1 cellular context compared by ENCODE assay signal in the genomic region with DNA sequence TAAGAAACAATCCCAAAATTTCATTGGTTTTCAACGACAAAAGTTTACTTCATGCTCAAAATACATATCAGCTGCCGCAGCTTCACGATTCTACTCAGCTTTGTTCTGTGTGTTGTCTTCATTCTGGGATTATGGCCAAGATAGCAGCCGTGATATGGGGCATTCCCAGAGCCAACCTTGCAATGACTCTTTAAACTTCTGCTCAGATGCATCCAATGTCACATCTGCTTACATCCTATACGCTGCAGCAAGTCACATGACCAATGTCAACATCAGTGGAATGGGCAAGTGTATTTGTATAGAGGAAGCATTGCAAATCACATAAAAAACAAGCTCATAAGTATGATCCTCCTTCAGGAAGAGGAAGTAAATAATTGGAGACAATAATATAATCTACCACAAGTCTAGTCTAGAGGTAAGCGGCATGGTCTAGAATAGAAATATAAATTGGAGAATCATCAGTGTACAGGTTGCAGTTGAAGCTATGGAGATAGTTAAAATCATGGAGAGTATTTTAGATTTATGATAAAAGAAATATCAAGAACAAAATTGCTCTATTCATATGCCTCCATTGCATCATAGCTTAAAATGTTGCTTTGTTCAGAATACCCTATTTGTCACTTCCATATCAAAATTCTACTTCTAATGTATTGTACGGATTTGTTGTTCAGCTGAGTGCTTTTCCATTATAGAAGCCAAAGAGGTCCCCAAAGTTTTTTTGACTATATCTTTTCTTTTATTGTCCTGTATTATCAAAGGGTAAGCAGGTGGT.
A peak's percentile ranks its signal among the peaks of the same experiment; 100 is the strongest.
TF ChIP-seq lines count a peak whose summit lies in the region.

No MANE protein-coding gene starts in this region.

TF ChIP-seq in K562, 482 proteins besides CTCF, POLR2A, EP300 and RAD21 (continued from another document):
- TF ChIP-seq, protein P1, sequence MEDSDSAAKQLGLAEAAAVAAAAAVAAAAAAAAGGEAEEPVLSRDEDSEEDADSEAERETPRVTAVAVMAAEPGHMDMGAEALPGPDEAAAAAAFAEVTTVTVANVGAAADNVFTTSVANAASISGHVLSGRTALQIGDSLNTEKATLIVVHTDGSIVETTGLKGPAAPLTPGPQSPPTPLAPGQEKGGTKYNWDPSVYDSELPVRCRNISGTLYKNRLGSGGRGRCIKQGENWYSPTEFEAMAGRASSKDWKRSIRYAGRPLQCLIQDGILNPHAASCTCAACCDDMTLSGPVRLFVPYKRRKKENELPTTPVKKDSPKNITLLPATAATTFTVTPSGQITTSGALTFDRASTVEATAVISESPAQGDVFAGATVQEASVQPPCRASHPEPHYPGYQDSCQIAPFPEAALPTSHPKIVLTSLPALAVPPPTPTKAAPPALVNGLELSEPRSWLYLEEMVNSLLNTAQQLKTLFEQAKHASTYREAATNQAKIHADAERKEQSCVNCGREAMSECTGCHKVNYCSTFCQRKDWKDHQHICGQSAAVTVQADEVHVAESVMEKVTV (CRISPR knock-in tag; IDR thresholded peaks at IDR 0.05) = no peak
- TF ChIP-seq CTBP1 (IDR thresholded peaks at IDR 0.05; ENCODE audit: borderline replicate concordance) = peak; percentile 32; the same call in 1 of the 2 replicates
- TF ChIP-seq EP400 (IDR thresholded peaks at IDR 0.05) = 0 out of 2 replicates have a peak, but pooled peaks have one; percentile 10
- no peak for TF ChIP-seq SMARCA4 (IDR thresholded peaks at IDR 0.05)
- TF ChIP-seq ZNF384 (IDR thresholded peaks at IDR 0.05; ENCODE audit: low read depth, low read length) = no peak
- TF ChIP-seq ZNF444 (CRISPR knock-in tag; IDR thresholded peaks at IDR 0.05) = no peak
- TF ChIP-seq GABPB1 (CRISPR knock-in tag; IDR thresholded peaks at IDR 0.05) = no peak
- TF ChIP-seq MCM5 (IDR thresholded peaks at IDR 0.05; ENCODE audit: low read depth) = no peak
- TF ChIP-seq FOXJ2 (tag; IDR thresholded peaks at IDR 0.05) = 0 out of 2 replicates have a peak, but pooled peaks have one; percentile 42
- TF ChIP-seq FOXM1 (IDR thresholded peaks at IDR 0.05; ENCODE audit: low read depth) = peak; percentile 47; the same call in 1 of the 2 replicates
- TF ChIP-seq FOXM1 (CRISPR knock-in tag; IDR thresholded peaks at IDR 0.05; ENCODE audit: low read depth) = no peak
- TF ChIP-seq ETS2 (tag; IDR thresholded peaks at IDR 0.05; ENCODE audit: borderline replicate concordance, poor library complexity, severe bottlenecking) = no peak
- TF ChIP-seq, protein P2, sequence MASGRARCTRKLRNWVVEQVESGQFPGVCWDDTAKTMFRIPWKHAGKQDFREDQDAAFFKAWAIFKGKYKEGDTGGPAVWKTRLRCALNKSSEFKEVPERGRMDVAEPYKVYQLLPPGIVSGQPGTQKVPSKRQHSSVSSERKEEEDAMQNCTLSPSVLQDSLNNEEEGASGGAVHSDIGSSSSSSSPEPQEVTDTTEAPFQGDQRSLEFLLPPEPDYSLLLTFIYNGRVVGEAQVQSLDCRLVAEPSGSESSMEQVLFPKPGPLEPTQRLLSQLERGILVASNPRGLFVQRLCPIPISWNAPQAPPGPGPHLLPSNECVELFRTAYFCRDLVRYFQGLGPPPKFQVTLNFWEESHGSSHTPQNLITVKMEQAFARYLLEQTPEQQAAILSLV (tag; IDR thresholded peaks at IDR 0.05) = no peak
